In genomic region chr6:169854813-169855212, GRCh38 we compare ENCODE assay signal across 20 cellular contexts.
DNase-seq lines count a peak whose midpoint lies in the region; ATAC-seq, FAIRE-seq and TF ChIP-seq lines count a peak whose summit lies in the region.
"Had no signal": no experiment of that assay in that cellular context is flagged by ENCODE, and none has a peak within 500 bp of the region (broad histone marks: within the 10 kb centered on the region; RNA-seq: fewer than 3 reads in every experiment).

No MANE protein-coding gene starts in this region.

- WGBS in K562 (ENCODE audit: insufficient coverage, low coverage, missing lambda C conversion rate): 0% methylated on average over 4 of the region's 4 CpGs

- H3K27ac ChIP-seq in K562 (ENCODE audit: extremely low read depth, low read depth, low read length): no peak overlapping the region
- H3K27ac ChIP-seq: 22Rv1, A549, C4-2B, GM23248 had no signal

- H3K36me3 ChIP-seq in K562 (ENCODE audit: control insufficient read depth, insufficient read depth, low read length): no peaks in the 10 kb centered on the region
- H3K36me3 ChIP-seq: HAP-1 had no signal

- no peaks in the 10 kb centered on the region; the same call in 1 of the 2 replicates for H4K20me1 ChIP-seq in K562 (replicated peaks; ENCODE audit: control insufficient read depth, insufficient read depth, low read length)

- TF ChIP-seq CTCF in CD14-positive monocyte (IDR thresholded peaks at IDR 0.05) (no peak), K562 (IDR thresholded peaks at IDR 0.05 in 2 of 3, conservative IDR thresholded peaks at IDR 0.05 in 1 of 3; ENCODE audit: insufficient read depth in 2 of 3, low read depth in 1 of 3, low read length in 3 of 3) (no peak), osteocyte (IDR thresholded peaks at IDR 0.05) (no peak)

- ATAC-seq in K562: no peak
- no peak for ATAC-seq in stimulated activated memory B cell treated with anti-CD40 and anti-IgM and Interleukin-4, amounts not matched to agents 10 μg/mL and 1 μg/mL and 100 μg/mL, for 72 hours
- ATAC-seq: A549 had no signal

- no peaks in the 10 kb centered on the region for H3K27me3 Mint-ChIP-seq in activated CD4-positive, alpha-beta memory T cell treated with anti-CD3 and anti-CD28 coated beads, Interleukin-2, amount 10 ng/mL, durations not matched to agents 7 days and 5 days
- no peaks in the 10 kb centered on the region for H3K27me3 Mint-ChIP-seq in activated CD4-positive, alpha-beta memory T cell treated with anti-CD3 and anti-CD28 coated beads for 36 hours
- peaks cover 0 to 4% (median 0%) of the 10 kb centered on the region in 3 donors for H3K27me3 Mint-ChIP-seq in CD14-positive monocyte (ENCODE audit: low read depth in 3 of 3)
- H3K27me3 Mint-ChIP-seq in osteocyte (ENCODE audit: unreplicated experiment): no peaks in the 10 kb centered on the region
- H3K27me3 Mint-ChIP-seq in stimulated activated memory B cell treated with anti-CD40 and anti-IgM and Interleukin-4, amounts not matched to agents 10 μg/mL and 1 μg/mL and 100 μg/mL, for 72 hours: peaks cover 10% of the 10 kb centered on the region
- H3K27me3 Mint-ChIP-seq: CD4-positive, alpha-beta memory T cell had no signal

- no peaks in the 10 kb centered on the region for H3K4me1 ChIP-seq in K562 (replicated peaks in 1 of 2; ENCODE audit: control insufficient read depth in 2 of 2, insufficient read depth in 2 of 2, low read length in 2 of 2)
- H3K4me1 ChIP-seq: A549, HAP-1 had no signal

- TF ChIP-seq RAD21 in K562 (CRISPR knock-in tag; conservative IDR thresholded peaks at IDR 0.05 in 1 of 2, IDR thresholded peaks at IDR 0.05 in 1 of 2): no peak

- no peak overlapping the region for H3K4me3 Mint-ChIP-seq in activated CD4-positive, alpha-beta memory T cell treated with anti-CD3 and anti-CD28 coated beads, Interleukin-2, amount 10 ng/mL, durations not matched to agents 7 days and 5 days
- H3K4me3 Mint-ChIP-seq in activated CD4-positive, alpha-beta memory T cell treated with anti-CD3 and anti-CD28 coated beads for 36 hours: no peak overlapping the region
- H3K4me3 Mint-ChIP-seq in CD14-positive monocyte: no peak overlapping the region
- no peak overlapping the region for H3K4me3 Mint-ChIP-seq in osteocyte (ENCODE audit: unreplicated experiment)
- no peak overlapping the region for H3K4me3 Mint-ChIP-seq in stimulated activated memory B cell treated with anti-CD40 and anti-IgM and Interleukin-4, amounts not matched to agents 10 μg/mL and 1 μg/mL and 100 μg/mL, for 72 hours
- H3K4me3 Mint-ChIP-seq: CD4-positive, alpha-beta memory T cell had no signal

- no peaks in the 10 kb centered on the region for H3K36me3 Mint-ChIP-seq in activated CD4-positive, alpha-beta memory T cell treated with anti-CD3 and anti-CD28 coated beads, Interleukin-2, amount 10 ng/mL, durations not matched to agents 7 days and 5 days (ENCODE audit: low read depth)
- no peaks in the 10 kb centered on the region for H3K36me3 Mint-ChIP-seq in activated CD4-positive, alpha-beta memory T cell treated with anti-CD3 and anti-CD28 coated beads for 36 hours
- no peaks in the 10 kb centered on the region for H3K36me3 Mint-ChIP-seq in CD14-positive monocyte
- no peaks in the 10 kb centered on the region for H3K36me3 Mint-ChIP-seq in osteocyte (ENCODE audit: unreplicated experiment)
- no peaks in the 10 kb centered on the region for H3K36me3 Mint-ChIP-seq in stimulated activated memory B cell treated with anti-CD40 and anti-IgM and Interleukin-4, amounts not matched to agents 10 μg/mL and 1 μg/mL and 100 μg/mL, for 72 hours
- H3K36me3 Mint-ChIP-seq: CD4-positive, alpha-beta memory T cell had no signal

- H2AFZ ChIP-seq in K562 (ENCODE audit: low read depth, low read length): no peak overlapping the region
- H2AFZ ChIP-seq: GM23248 had no signal

- CTCF ChIA-PET in activated CD4-positive, alpha-beta memory T cell treated with anti-CD3 and anti-CD28 coated beads, Interleukin-2, amount 10 ng/mL, durations not matched to agents 7 days and 5 days (lab: Charles Lee): interaction anchor here (0.8 kb wide), 1 partner anchor 23 kb away, joined by 3 read pairs; no protein-coding TSS in a partner anchor
- CTCF ChIA-PET in activated CD4-positive, alpha-beta memory T cell treated with anti-CD3 and anti-CD28 coated beads for 36 hours (lab: Charles Lee): no interaction called here
- CTCF ChIA-PET in K562 (lab: Yijun Ruan, JAX; ENCODE audit: low intra/inter-chr PET ratio): no interaction called here

- no peaks in the 10 kb centered on the region; the same call in 1 of the 2 replicates for H3K9me3 ChIP-seq in K562 (replicated peaks; ENCODE audit: control insufficient read depth, insufficient read depth, low read depth, low read length)
- H3K9me3 ChIP-seq: A549, HAP-1 had no signal

- H3K4me1 Mint-ChIP-seq in activated CD4-positive, alpha-beta memory T cell treated with anti-CD3 and anti-CD28 coated beads, Interleukin-2, amount 10 ng/mL, durations not matched to agents 7 days and 5 days: no peaks in the 10 kb centered on the region
- no peaks in the 10 kb centered on the region for H3K4me1 Mint-ChIP-seq in activated CD4-positive, alpha-beta memory T cell treated with anti-CD3 and anti-CD28 coated beads for 36 hours (ENCODE audit: low read depth)
- H3K4me1 Mint-ChIP-seq in CD14-positive monocyte (no peaks in the 10 kb centered on the region), osteocyte (ENCODE audit: unreplicated experiment) (no peaks in the 10 kb centered on the region)
- H3K4me1 Mint-ChIP-seq in stimulated activated memory B cell treated with anti-CD40 and anti-IgM and Interleukin-4, amounts not matched to agents 10 μg/mL and 1 μg/mL and 100 μg/mL, for 72 hours: no peaks in the 10 kb centered on the region
- H3K4me1 Mint-ChIP-seq: CD4-positive, alpha-beta memory T cell had no signal

- no peak overlapping the region for H3K27ac Mint-ChIP-seq in activated CD4-positive, alpha-beta memory T cell treated with anti-CD3 and anti-CD28 coated beads, Interleukin-2, amount 10 ng/mL, durations not matched to agents 7 days and 5 days
- H3K27ac Mint-ChIP-seq in activated CD4-positive, alpha-beta memory T cell treated with anti-CD3 and anti-CD28 coated beads for 36 hours: no peak overlapping the region
- H3K27ac Mint-ChIP-seq in CD14-positive monocyte (no peak overlapping the region), osteocyte (ENCODE audit: unreplicated experiment) (no peak overlapping the region)
- no peak overlapping the region for H3K27ac Mint-ChIP-seq in stimulated activated memory B cell treated with anti-CD40 and anti-IgM and Interleukin-4, amounts not matched to agents 10 μg/mL and 1 μg/mL and 100 μg/mL, for 72 hours
- H3K27ac Mint-ChIP-seq: CD4-positive, alpha-beta memory T cell had no signal

- intact Hi-C loops in activated CD4-positive, alpha-beta memory T cell treated with anti-CD3 and anti-CD28 coated beads for 36 hours (cut with micrococcal nuclease): no loop called here
- intact Hi-C loops in CD14-positive monocyte (cut with micrococcal nuclease): no loop called here
- intact Hi-C loops in K562 (cut with micrococcal nuclease): no loop called here

- H3K9me3 Mint-ChIP-seq in activated CD4-positive, alpha-beta memory T cell treated with anti-CD3 and anti-CD28 coated beads, Interleukin-2, amount 10 ng/mL, durations not matched to agents 7 days and 5 days: peaks cover 12% of the 10 kb centered on the region
- peaks cover 15% of the 10 kb centered on the region for H3K9me3 Mint-ChIP-seq in activated CD4-positive, alpha-beta memory T cell treated with anti-CD3 and anti-CD28 coated beads for 36 hours
- H3K9me3 Mint-ChIP-seq in CD14-positive monocyte: peaks cover 30 to 46% (median 37%) of the 10 kb centered on the region in 7 donors
- no peaks in the 10 kb centered on the region for H3K9me3 Mint-ChIP-seq in osteocyte (ENCODE audit: unreplicated experiment)
- H3K9me3 Mint-ChIP-seq in stimulated activated memory B cell treated with anti-CD40 and anti-IgM and Interleukin-4, amounts not matched to agents 10 μg/mL and 1 μg/mL and 100 μg/mL, for 72 hours: peaks cover 8% of the 10 kb centered on the region

- H3K79me2 ChIP-seq in K562 (ENCODE audit: control insufficient read depth, insufficient read depth, low read length): no peaks in the 10 kb centered on the region

- BruUV-seq in K562 (replicated peaks; lab: Mats Ljungman, UMichigan): no TSS peak

- no peak for TF ChIP-seq EP300 in K562 (IDR thresholded peaks at IDR 0.05; ENCODE audit: low read length)

- FAIRE-seq in K562 (lab: Jason Lieb, UNC): no peak
- FAIRE-seq: A549, HTR-8/SVneo had no signal

- H3K4me2 ChIP-seq in K562 (ENCODE audit: insufficient read depth, low read length): no peak overlapping the region
- H3K4me2 ChIP-seq: A549 had no signal

- POLR2A ChIA-PET in activated CD4-positive, alpha-beta memory T cell treated with anti-CD3 and anti-CD28 coated beads, Interleukin-2, amount 10 ng/mL, durations not matched to agents 7 days and 5 days (lab: Charles Lee): no interaction called here
- POLR2A ChIA-PET in activated CD4-positive, alpha-beta memory T cell treated with anti-CD3 and anti-CD28 coated beads for 36 hours (lab: Charles Lee): no interaction called here
- POLR2A ChIA-PET in K562 (lab: Yijun Ruan, JAX): no interaction called here

- no peak overlapping the region for H3K9ac ChIP-seq in K562 (ENCODE audit: insufficient read depth in 1 of 2, low read depth in 2 of 2, low read length in 2 of 2)
- H3K9ac ChIP-seq: GM23248 had no signal

- no peak for TF ChIP-seq POLR2A in K562 (conservative IDR thresholded peaks at IDR 0.05)

- H3K27me3 ChIP-seq in K562 (ENCODE audit: control insufficient read depth in 2 of 2, insufficient read depth in 2 of 2, low read length in 2 of 2): peaks cover 18 to 64% of the 10 kb centered on the region in 2 experiments; a peak in 4 of 5 replicates

- peak; percentile 6 for DNase-seq in activated CD4-positive, alpha-beta memory T cell treated with anti-CD3 and anti-CD28 coated beads, Interleukin-2, amount 10 ng/mL, durations not matched to agents 7 days and 5 days
- DNase-seq in activated CD4-positive, alpha-beta memory T cell treated with anti-CD3 and anti-CD28 coated beads for 36 hours: no peak
- DNase-seq in CD14-positive monocyte (ENCODE audit: low spot score) (peak; percentile 14), K562 (ENCODE audit: extremely low read depth in 1 of 4, low spot score in 3 of 4) (no peak), osteocyte (ENCODE audit: extremely low spot score, unreplicated experiment) (peak; percentile 40), EL (no peak), NCI-H446 (lab: John Stamatoyannopoulos, UW) (no peak)
- DNase-seq: AML-193; CD4-positive, alpha-beta memory T cell; DMS153; DMS79; GF-D8; GM23248; IMR-90 had no signal

- in situ Hi-C loops in K562 (cut with MboI): no loop called here

- no peak overlapping the region for H3K4me3 ChIP-seq in K562
- H3K4me3 ChIP-seq: A549, GM23248, HAP-1 had no signal

- no peaks in the 10 kb centered on the region for H3K9me1 ChIP-seq in K562 (ENCODE audit: control insufficient read depth, insufficient read depth, low read length)

TF ChIP-seq in K562, 482 proteins besides CTCF, POLR2A, EP300 and RAD21:
- TF ChIP-seq ELF1 (tag; IDR thresholded peaks at IDR 0.05) (no peak), ZNF134 (CRISPR knock-in tag; conservative IDR thresholded peaks at IDR 0.05) (peak; percentile 97)

Comparison
In these comparisons a context has a peak if more than half of its experiments do, and no peak if none do; other contexts are left out.
1. DNase-seq: peak in activated CD4-positive, alpha-beta memory T cell treated with anti-CD3 and anti-CD28 coated beads, Interleukin-2, amount 10 ng/mL, durations not matched to agents 7 days and 5 days (single experiment), CD14-positive monocyte (single experiment) and osteocyte (single experiment); none in activated CD4-positive, alpha-beta memory T cell treated with anti-CD3 and anti-CD28 coated beads for 36 hours (single experiment), K562 (0 of 4), EL (single experiment) and NCI-H446 (0 of 2).